In genomic region chr1:231266811-231267322, GRCh38 we compare ENCODE assay signal across 23 cellular contexts.
"Had no signal": no experiment of that assay in that cellular context is flagged by ENCODE, and none has a peak within 500 bp of the region (broad histone marks: within the 10 kb centered on the region; RNA-seq: fewer than 3 reads in every experiment).

No MANE protein-coding gene starts in this region.

- H3K27me3 ChIP-seq: cardiac muscle cell, heart right ventricle, upper lobe of left lung had no signal

- DNase-seq: activated CD4-positive, alpha-beta T cell treated with anti-CD3 and anti-CD28 coated beads, Interleukin-2, amount 10 ng/mL, durations not matched to agents 7 days and 5 days; activated CD8-positive, alpha-beta T cell treated with anti-CD3 and anti-CD28 coated beads, Interleukin-2, amount 10 ng/mL, durations not matched to agents 7 days and 5 days; activated naive CD8-positive, alpha-beta T cell treated with anti-CD3 and anti-CD28 coated beads for 36 hours; amygdala; effector memory CD4-positive, alpha-beta T cell; foreskin fibroblast; heart right ventricle; left colon; lower lobe of right lung; naive B cell; occipital lobe; posterior cingulate gyrus; stimulated activated CD4-positive, alpha-beta T cell treated with anti-CD3 and anti-CD28 coated beads, Interleukin-2, amount 100 ng/mL, for 48 hours; stimulated activated CD8-positive, alpha-beta memory T cell treated with anti-CD3 and anti-CD28 coated beads, Interleukin-4, amount 100 ng/mL, for 48 hours; stimulated activated naive CD4-positive, alpha-beta T cell; upper lobe of left lung had no signal

- H3K4me1 Mint-ChIP-seq: activated T-helper 17 cell treated with anti-CD3 and anti-CD28 coated beads, Interleukin-2, amount 50 U/mL, for 72 hours had no signal

- FAIRE-seq: keratinocyte had no signal

- H3K4me1 ChIP-seq: lower lobe of right lung had no signal

- H3K9me3 ChIP-seq: heart right ventricle, lower lobe of right lung, thoracic aorta, upper lobe of left lung had no signal

- H3K27ac ChIP-seq: cardiac muscle cell, heart right ventricle, lower lobe of right lung, thoracic aorta, upper lobe of left lung had no signal

- H3K27ac Mint-ChIP-seq: activated CD4-positive, alpha-beta T cell treated with anti-CD3 and anti-CD28 coated beads, Interleukin-2, amount 10 ng/mL, durations not matched to agents 7 days and 5 days; activated CD8-positive, alpha-beta T cell treated with anti-CD3 and anti-CD28 coated beads, Interleukin-2, amount 10 ng/mL, durations not matched to agents 7 days and 5 days; activated naive CD8-positive, alpha-beta T cell treated with anti-CD3 and anti-CD28 coated beads for 36 hours; activated T-helper 17 cell treated with anti-CD3 and anti-CD28 coated beads, Interleukin-2, amount 50 U/mL, for 72 hours; naive B cell had no signal

- ATAC-seq: activated CD8-positive, alpha-beta T cell treated with anti-CD3 and anti-CD28 coated beads, Interleukin-2, amount 10 ng/mL, durations not matched to agents 7 days and 5 days; activated T-helper 17 cell treated with anti-CD3 and anti-CD28 coated beads, Interleukin-2, amount 50 U/mL, for 72 hours; esophagus mucosa; heart right ventricle; left colon; lower lobe of right lung; sciatic nerve; SK-N-SH treated with all-trans-retinoic acid at 6 μM for 48 hours had no signal

- H3K4me3 Mint-ChIP-seq: activated CD4-positive, alpha-beta T cell treated with anti-CD3 and anti-CD28 coated beads, Interleukin-2, amount 10 ng/mL, durations not matched to agents 7 days and 5 days; activated CD8-positive, alpha-beta T cell treated with anti-CD3 and anti-CD28 coated beads, Interleukin-2, amount 10 ng/mL, durations not matched to agents 7 days and 5 days; activated naive CD8-positive, alpha-beta T cell treated with anti-CD3 and anti-CD28 coated beads for 36 hours; activated T-helper 17 cell treated with anti-CD3 and anti-CD28 coated beads, Interleukin-2, amount 50 U/mL, for 72 hours; naive B cell had no signal

- H3K4me3 ChIP-seq: cardiac muscle cell, heart right ventricle, lower lobe of right lung, thoracic aorta, upper lobe of left lung had no signal

- H3K27me3 Mint-ChIP-seq: activated CD4-positive, alpha-beta T cell treated with anti-CD3 and anti-CD28 coated beads, Interleukin-2, amount 10 ng/mL, durations not matched to agents 7 days and 5 days; activated naive CD8-positive, alpha-beta T cell treated with anti-CD3 and anti-CD28 coated beads for 36 hours; activated T-helper 17 cell treated with anti-CD3 and anti-CD28 coated beads, Interleukin-2, amount 50 U/mL, for 72 hours; naive B cell had no signal

- H3K9me3 Mint-ChIP-seq: activated CD4-positive, alpha-beta T cell treated with anti-CD3 and anti-CD28 coated beads, Interleukin-2, amount 10 ng/mL, durations not matched to agents 7 days and 5 days; activated naive CD8-positive, alpha-beta T cell treated with anti-CD3 and anti-CD28 coated beads for 36 hours; activated T-helper 17 cell treated with anti-CD3 and anti-CD28 coated beads, Interleukin-2, amount 50 U/mL, for 72 hours; naive B cell had no signal
